Comparison of ENCODE assay signal across 18 cellular contexts in genomic region chr17:39486242-39486641, GRCh38. TPM values are rescaled to one million over a fixed set of nuclear protein-coding genes. Genes with fewer than 3 reads are reported as not detected.
DNase-seq lines count a peak whose midpoint lies in the region; TF ChIP-seq lines count a peak whose summit lies in the region.
"Had no signal": no experiment of that assay in that cellular context is flagged by ENCODE, and none has a peak within 500 bp of the region (broad histone marks: within the 10 kb centered on the region; RNA-seq: fewer than 3 reads in every experiment).

No MANE protein-coding gene starts in this region.

- H3K4me1 ChIP-seq in neural progenitor cell (no peaks in the 10 kb centered on the region), Karpas-422 (ENCODE audit: low read length) (peaks cover 20% of the 10 kb centered on the region)
- H3K4me1 ChIP-seq: left ventricle myocardium inferior had no signal

- H3K9me3 ChIP-seq in neural progenitor cell (ENCODE audit: low read depth) (no peaks in the 10 kb centered on the region), Karpas-422 (ENCODE audit: low read length) (no peaks in the 10 kb centered on the region)
- H3K9me3 ChIP-seq: adrenal gland, left ventricle myocardium inferior, spleen, tibial artery had no signal

- H4K20me1 ChIP-seq in neural progenitor cell (ENCODE audit: low read depth) (peaks cover 3% of the 10 kb centered on the region), Karpas-422 (ENCODE audit: insufficient read depth, low read depth, low read length) (no peaks in the 10 kb centered on the region)

- no peaks in the 10 kb centered on the region for H3K27me3 Mint-ChIP-seq in neural progenitor cell (ENCODE audit: insufficient read depth, low read depth)

- H3K36me3 Mint-ChIP-seq in neural progenitor cell = peaks cover 8% of the 10 kb centered on the region

- peak; percentile 23 for DNase-seq in activated CD8-positive, alpha-beta memory T cell treated with anti-CD3 and anti-CD28 coated beads, Interleukin-2, amount 50 U/mL, for 48 hours
- DNase-seq in activated CD8-positive, alpha-beta memory T cell treated with anti-CD3 and anti-CD28 coated beads, Interleukin-2, amount 50 U/mL, for 4 hours = no peak
- no peak for DNase-seq in RWPE1 (ENCODE audit: low spot score)
- peak; percentile 66 for DNase-seq in fibroblast of mammary gland (ENCODE audit: low read depth)
- DNase-seq in stromal cell of bone marrow (ENCODE audit: low read depth) = peak; percentile 48
- no peak for DNase-seq in neural progenitor cell (ENCODE audit: low spot score)
- DNase-seq in activated CD4-positive, alpha-beta T cell treated with anti-CD3 and anti-CD28 coated beads, Interleukin-2, amount 50 U/mL, for 48 hours = no peak
- no peak for DNase-seq in Karpas-422
- DNase-seq: DMS79, dorsolateral prefrontal cortex, left ventricle myocardium inferior, NCI-H187, NCI-H748 treated with DMSO at 0.1 percent for 48 hours, nephron progenitor cell, spleen had no signal

- H3K4me3 Mint-ChIP-seq in neural progenitor cell = no peak overlapping the region
- H3K4me3 Mint-ChIP-seq: nephron progenitor cell, WTC11 had no signal

- H3K4me2 ChIP-seq in neural progenitor cell (no peak overlapping the region), Karpas-422 (ENCODE audit: low read depth, low read length, poor library complexity, severe bottlenecking) (no peak overlapping the region)

- no peaks in the 10 kb centered on the region for H3K4me1 Mint-ChIP-seq in neural progenitor cell
- H3K4me1 Mint-ChIP-seq: nephron progenitor cell, WTC11 had no signal

- H3K9ac ChIP-seq in neural progenitor cell = no peak overlapping the region
- H3K9ac ChIP-seq in Karpas-422 (ENCODE audit: low read length) = no peak overlapping the region

- H3K27ac ChIP-seq in RWPE1 (peak overlapping the region; percentile 54), neural progenitor cell (no peak overlapping the region), Karpas-422 (ENCODE audit: low read length) (no peak overlapping the region)
- H3K27ac ChIP-seq: adrenal gland, dorsolateral prefrontal cortex, left ventricle myocardium inferior, spleen, tibial artery had no signal

- no peaks in the 10 kb centered on the region for H3F3A ChIP-seq in neural progenitor cell (ENCODE audit: low read depth)

- CTCF ChIA-PET in RWPE1 (lab: Yijun Ruan, JAX) = no interaction called here

- TF ChIP-seq CTCF in RWPE1 (conservative IDR thresholded peaks at IDR 0.05; ENCODE audit: low read depth) (no peak), fibroblast of mammary gland (conservative IDR thresholded peaks at IDR 0.05; ENCODE audit: control insufficient read depth, insufficient read depth, low read depth, low read length) (no peak), neural progenitor cell (IDR thresholded peaks at IDR 0.05) (no peak)

- no peaks in the 10 kb centered on the region for H3K27me3 ChIP-seq in neural progenitor cell
- no peaks in the 10 kb centered on the region for H3K27me3 ChIP-seq in Karpas-422 (ENCODE audit: low read length)
- H3K27me3 ChIP-seq: adrenal gland, dorsolateral prefrontal cortex, spleen, tibial artery had no signal

- no peaks in the 10 kb centered on the region for H3K9me2 ChIP-seq in Karpas-422 (replicated peaks; ENCODE audit: insufficient read depth, low read length)

- H3K4me3 ChIP-seq in fibroblast of mammary gland (ENCODE audit: control insufficient read depth, low read depth, low read length) (no peak overlapping the region), neural progenitor cell (no peak overlapping the region), Karpas-422 (ENCODE audit: low read length) (no peak overlapping the region)
- H3K4me3 ChIP-seq: adrenal gland, dorsolateral prefrontal cortex, left ventricle myocardium inferior, spleen, tibial artery had no signal

- H3K27ac Mint-ChIP-seq in neural progenitor cell = no peak overlapping the region
- H3K27ac Mint-ChIP-seq: nephron progenitor cell, WTC11 had no signal

- H3K36me3 ChIP-seq in neural progenitor cell (peaks cover 10% of the 10 kb centered on the region), Karpas-422 (ENCODE audit: insufficient read depth, low read length) (peaks cover 19% of the 10 kb centered on the region; the same call in 1 of the 2 replicates)

- H3K79me2 ChIP-seq in neural progenitor cell (ENCODE audit: low read depth) (peaks cover 37% of the 10 kb centered on the region), Karpas-422 (ENCODE audit: low read length) (peaks cover 64% of the 10 kb centered on the region)

- H3K9me3 Mint-ChIP-seq in neural progenitor cell = no peaks in the 10 kb centered on the region
- H3K9me3 Mint-ChIP-seq: nephron progenitor cell, WTC11 had no signal

- POLR2A ChIA-PET in RWPE1 (lab: Yijun Ruan, JAX; ENCODE audit: low non-redundant PET) = no interaction called here

- H2AFZ ChIP-seq in neural progenitor cell (replicated peaks) = no peak overlapping the region
- H2AFZ ChIP-seq in Karpas-422 (ENCODE audit: low read length) = no peak overlapping the region

RNA-seq across cellular contexts. Expression of gene CDK12, which starts 25.0 kb away (rescaled TPM):
- total RNA-seq in neural progenitor cell (ENCODE audit: low replicate concordance) = 44.1 and 45.0 TPM in 2 replicates
- 58.8 and 67.0 TPM in 2 replicates for total RNA-seq in Karpas-422 (2014; rRNA removed; shearing (Covaris generic); ENCODE audit: low replicate concordance)

RNA-seq across cellular contexts. Expression of gene MED1, which starts 35.2 kb away (rescaled TPM):
- 30.0 and 35.6 TPM in 2 replicates for total RNA-seq in neural progenitor cell (ENCODE audit: low replicate concordance)
- 26.0 and 40.0 TPM in 2 replicates for total RNA-seq in Karpas-422 (2014; rRNA removed; shearing (Covaris generic); ENCODE audit: low replicate concordance)

Comparison
In these comparisons a context has a peak if more than half of its experiments do, and no peak if none do; other contexts are left out.
1. DNase-seq: peak in activated CD8-positive, alpha-beta memory T cell treated with anti-CD3 and anti-CD28 coated beads, Interleukin-2, amount 50 U/mL, for 48 hours (single experiment), fibroblast of mammary gland (single experiment) and stromal cell of bone marrow (single experiment); none in activated CD8-positive, alpha-beta memory T cell treated with anti-CD3 and anti-CD28 coated beads, Interleukin-2, amount 50 U/mL, for 4 hours (single experiment), RWPE1 (single experiment), neural progenitor cell (single experiment), activated CD4-positive, alpha-beta T cell treated with anti-CD3 and anti-CD28 coated beads, Interleukin-2, amount 50 U/mL, for 48 hours (0 of 2) and Karpas-422 (single experiment).